Comparison of ENCODE assay signal across 8 cellular contexts in genomic region chr9:33263131-33263935, GRCh38. TPM values are rescaled to one million over a fixed set of nuclear protein-coding genes. Genes with fewer than 3 reads are reported as not detected.
A peak's percentile ranks its signal among the peaks of the same experiment; 100 is the strongest.
DNase-seq lines count a peak whose midpoint lies in the region; ATAC-seq, FAIRE-seq and TF ChIP-seq lines count a peak whose summit lies in the region.

No MANE protein-coding gene starts in this region.

- H3K4me2 ChIP-seq in astrocyte (ENCODE audit: low read length): peak overlapping the region; percentile 93

- no peak for FAIRE-seq in astrocyte (lab: Jason Lieb, UNC)
- no peak for FAIRE-seq in small intestine (lab: Jason Lieb, UNC)

- H3K4me1 Mint-ChIP-seq in CD14-positive monocyte: peaks cover 37% of the 10 kb centered on the region
- H3K4me1 Mint-ChIP-seq in astrocyte (ENCODE audit: low read depth, unreplicated experiment): peaks cover 19% of the 10 kb centered on the region

- ATAC-seq in GM19372 (IDR thresholded peaks at IDR 0.05; ENCODE audit: low read depth, unreplicated experiment) (peak; percentile 5), HG02759 (IDR thresholded peaks at IDR 0.05; ENCODE audit: unreplicated experiment) (no peak)

- DNase-seq in CD14-positive monocyte (ENCODE audit: low spot score) (no peak), NCI-H345 (lab: John Stamatoyannopoulos, UW) (peak; percentile 20), astrocyte (ENCODE audit: low read depth) (peak; percentile 10), small intestine (peak; percentile 51)
- DNase-seq in activated CD4-positive, CD25-positive, alpha-beta regulatory T cell treated with anti-CD3 and anti-CD28 coated beads, Interleukin-2, amount 50 U/mL, for 72 hours: no peak

- 4 to 5% (median 4%) methylated on average over 19 to 20 of the region's 20 CpGs for WGBS in small intestine, 3 donors

- no peaks in the 10 kb centered on the region for H3K27me3 ChIP-seq in astrocyte (ENCODE audit: insufficient read depth, low read length)
- no peaks in the 10 kb centered on the region for H3K27me3 ChIP-seq in iPS-18a (ENCODE audit: control insufficient read depth, insufficient read depth, low read length)
- no peaks in the 10 kb centered on the region for H3K27me3 ChIP-seq in small intestine (ENCODE audit: control insufficient read depth in 2 of 2, insufficient read depth in 2 of 2, low read length in 2 of 2)

- peaks cover 16% of the 10 kb centered on the region for H3K4me1 ChIP-seq in astrocyte (ENCODE audit: insufficient read depth, low read length)
- H3K4me1 ChIP-seq in iPS-18a (ENCODE audit: control insufficient read depth, low read depth, low read length): no peaks in the 10 kb centered on the region
- peaks cover 3 to 5% of the 10 kb centered on the region in 2 donors for H3K4me1 ChIP-seq in small intestine (ENCODE audit: control insufficient read depth in 2 of 2, insufficient read depth in 1 of 2, low read depth in 1 of 2, low read length in 1 of 2)

- H3K9ac ChIP-seq in astrocyte (ENCODE audit: low read length) (peak overlapping the region; percentile 97), iPS-18a (ENCODE audit: low read length) (peak overlapping the region; percentile 71)

- H3K27me3 Mint-ChIP-seq in CD14-positive monocyte (ENCODE audit: low read depth in 3 of 3): peaks cover 0 to 1% (median 0%) of the 10 kb centered on the region in 3 donors
- no peaks in the 10 kb centered on the region for H3K27me3 Mint-ChIP-seq in astrocyte (ENCODE audit: low read depth, unreplicated experiment)

- peak overlapping the region; percentile 90 to 98 (median 94) for H3K27ac Mint-ChIP-seq in CD14-positive monocyte
- peak overlapping the region; percentile 2 for H3K27ac Mint-ChIP-seq in astrocyte (ENCODE audit: unreplicated experiment)

- H3K4me3 ChIP-seq in astrocyte (ENCODE audit: insufficient read depth, low read depth, low read length) (peak overlapping the region; percentile 90), iPS-18a (ENCODE audit: low read length) (peak overlapping the region; percentile 74), small intestine (ENCODE audit: low read depth in 1 of 2, low read length in 2 of 2) (peak overlapping the region; percentile 81)

- H3K4me3 Mint-ChIP-seq in CD14-positive monocyte (peak overlapping the region; percentile 97 to 99), astrocyte (ENCODE audit: unreplicated experiment) (peak overlapping the region; percentile 95)

- peaks cover 47% of the 10 kb centered on the region for H3K36me3 ChIP-seq in astrocyte (ENCODE audit: insufficient read depth, low read length)
- H3K36me3 ChIP-seq in iPS-18a (ENCODE audit: control insufficient read depth, low read depth, low read length): peaks cover 54% of the 10 kb centered on the region
- H3K36me3 ChIP-seq in small intestine (ENCODE audit: control insufficient read depth in 2 of 2, insufficient read depth in 2 of 2, low read length in 2 of 2): peaks cover 15 to 16% of the 10 kb centered on the region in 2 donors

- intact Hi-C loops in CD14-positive monocyte (cut with micrococcal nuclease): loop anchor here (5.0 to 10.0 kb wide), 4 partner anchors 99 to 239 kb away; partner anchors contain the start of genes SMU1 (in 2 of the 2), B4GALT1 (in 1 of the 2) and DNAJA1 (in 1 of the 2)

- H2AFZ ChIP-seq in astrocyte (ENCODE audit: low read depth, low read length): peak overlapping the region; percentile 95

- peaks cover 0 to 2% (median 0%) of the 10 kb centered on the region in 7 donors for H3K9me3 Mint-ChIP-seq in CD14-positive monocyte
- no peaks in the 10 kb centered on the region for H3K9me3 Mint-ChIP-seq in astrocyte (ENCODE audit: unreplicated experiment)

- H3K27ac ChIP-seq in astrocyte (ENCODE audit: low read depth, low read length) (peak overlapping the region; percentile 83), iPS-18a (ENCODE audit: low read length) (no peak overlapping the region), small intestine (ENCODE audit: low read depth in 1 of 2, low read length in 1 of 2) (peak overlapping the region in 1 of 2 donors; percentile 88)

- H3K9me3 ChIP-seq in astrocyte (ENCODE audit: insufficient read depth, low read depth, low read length): no peaks in the 10 kb centered on the region
- no peaks in the 10 kb centered on the region for H3K9me3 ChIP-seq in iPS-18a (ENCODE audit: control insufficient read depth, low read depth, low read length)
- no peaks in the 10 kb centered on the region for H3K9me3 ChIP-seq in small intestine (ENCODE audit: control insufficient read depth, low read depth)

- H4K20me1 ChIP-seq in astrocyte (ENCODE audit: insufficient read depth, low read length): peaks cover 17% of the 10 kb centered on the region

- TF ChIP-seq CTCF in CD14-positive monocyte (IDR thresholded peaks at IDR 0.05): no peak
- TF ChIP-seq CTCF in astrocyte (IDR thresholded peaks at IDR 0.05; ENCODE audit: insufficient read depth, low read depth, low read length): no peak

- H3K36me3 Mint-ChIP-seq in CD14-positive monocyte: peaks cover 56 to 69% of the 10 kb centered on the region in 2 donors
- peaks cover 9% of the 10 kb centered on the region for H3K36me3 Mint-ChIP-seq in astrocyte (ENCODE audit: low read depth, unreplicated experiment)

- H3K79me2 ChIP-seq in astrocyte (ENCODE audit: insufficient read depth, low read length): peaks cover 55% of the 10 kb centered on the region

RNA-seq across cellular contexts. Expression of gene BAG1, which starts 1.2 kb away (rescaled TPM):
- polyA plus RNA-seq in CD14-positive monocyte (10 to 100 TPM; 93.6 to 94.5 TPM), small intestine (100 to 1,000 TPM; 104 to 194 (median 160) TPM)
- 37.2 and 43.3 TPM in 2 replicates for total RNA-seq in astrocyte

RNA-seq across cellular contexts. Expression of gene CHMP5, which starts 1.5 kb away (rescaled TPM):
- polyA plus RNA-seq in CD14-positive monocyte (10 to 100 TPM; 65.0 to 72.5 TPM), small intestine (100 to 1,000 TPM in 2 of 3 donors, 10 to 100 TPM in 1; 78.1 to 212 (median 185) TPM)
- total RNA-seq in astrocyte: 108 and 109 TPM in 2 replicates

RNA-seq across cellular contexts. Expression of gene SPINK4, which starts 23.4 kb away (rescaled TPM):
- polyA plus RNA-seq in CD14-positive monocyte (not detected), small intestine (1,000 to 10,000 TPM in 2 of 3 donors, 100 to 1,000 TPM in 1; 659 to 2,061 (median 1,209) TPM)
- not detected in 2 replicates for total RNA-seq in astrocyte

RNA-seq across cellular contexts. Expression of gene NFX1, which starts 27.0 kb away (rescaled TPM):
- polyA plus RNA-seq in CD14-positive monocyte: 1 to 10 TPM; 4.3 to 8.1 TPM
- 26.7 and 27.8 TPM in 2 replicates for total RNA-seq in astrocyte
- 10 to 100 TPM; 12.6 to 23.5 (median 20.8) TPM for polyA plus RNA-seq in small intestine

Comparison
In these comparisons a context has a peak if more than half of its experiments do, and no peak if none do; other contexts are left out.
1. DNase-seq: peak in NCI-H345 (single experiment), astrocyte (single experiment) and small intestine (single experiment); none in CD14-positive monocyte (single experiment) and activated CD4-positive, CD25-positive, alpha-beta regulatory T cell treated with anti-CD3 and anti-CD28 coated beads, Interleukin-2, amount 50 U/mL, for 72 hours (single experiment).
2. RNA of gene SPINK4, which starts 23.4 kb away (polyA plus RNA-seq): 659 to 2,061 TPM in small intestine; not detected in CD14-positive monocyte; every median in the first group is over 100 times any median in the second.
3. Peak in every context shown above with its lines, with median percentiles within 50 percentile points of each other: H3K4me3 ChIP-seq.